30 cellular contexts compared by ENCODE assay signal in the genomic region with DNA sequence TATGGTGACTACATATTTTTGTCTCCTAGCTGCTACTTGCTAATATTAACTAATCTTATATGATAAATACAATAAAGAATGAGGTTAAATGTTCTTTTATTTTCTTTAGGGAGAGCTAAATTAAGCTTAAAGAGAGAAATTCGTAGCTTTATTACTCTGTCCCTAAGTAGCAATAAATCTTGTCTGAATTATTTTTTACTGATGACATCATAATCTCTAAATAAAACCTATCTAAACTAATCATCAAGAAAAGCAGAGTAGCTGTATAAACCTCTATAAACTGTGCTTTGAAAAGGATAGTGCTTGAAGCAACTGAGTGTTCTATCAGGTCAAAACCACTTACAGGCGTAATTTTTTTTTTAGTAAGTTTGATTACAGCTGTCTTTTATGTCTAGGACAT.
"Had no signal": no experiment of that assay in that cellular context is flagged by ENCODE, and none has a peak within 500 bp of the region (broad histone marks: within the 10 kb centered on the region; RNA-seq: fewer than 3 reads in every experiment).

No MANE protein-coding gene starts in this region.

- DNase-seq: activated CD4-positive, alpha-beta memory T cell treated with anti-CD3 and anti-CD28 coated beads for 36 hours; activated CD4-positive, alpha-beta T cell treated with anti-CD3 and anti-CD28 coated beads for 36 hours; activated CD4-positive, alpha-beta T cell treated with anti-CD3 and anti-CD28 coated beads, Interleukin-2, amount 10 ng/mL, durations not matched to agents 24 days and 14 days; activated CD4-positive, CD25-positive, alpha-beta regulatory T cell; activated CD4-positive, CD25-positive, alpha-beta regulatory T cell treated with anti-CD3 and anti-CD28 coated beads, Interleukin-2, amount 50 U/mL, for 72 hours; activated CD8-positive, alpha-beta memory T cell treated with anti-CD3 and anti-CD28 coated beads, Interleukin-2, amount 10 ng/mL, durations not matched to agents 7 days and 5 days; activated CD8-positive, alpha-beta memory T cell treated with anti-CD3 and anti-CD28 coated beads, Interleukin-2, amount 50 U/mL, for 4 hours; activated CD8-positive, alpha-beta T cell treated with anti-CD3 and anti-CD28 coated beads, Interleukin-2, amount 10 ng/mL, durations not matched to agents 7 days and 5 days; activated effector memory CD4-positive, alpha-beta T cell treated with anti-CD3 and anti-CD28 coated beads, Interleukin-2, amount 50 U/mL, for 16 hours; activated naive CD4-positive, alpha-beta T cell treated with anti-CD3 and anti-CD28 coated beads for 36 hours; activated naive CD8-positive, alpha-beta T cell treated with anti-CD3 and anti-CD28 coated beads for 36 hours; activated naive CD8-positive, alpha-beta T cell treated with anti-CD3 and anti-CD28 coated beads, Interleukin-2, amount 50 U/mL, for 24 hours; activated T-cell treated with anti-CD3 and anti-CD28 coated beads, Interleukin-2, amount 50 U/mL, for 1 hour; activated T-cell treated with anti-CD3 and anti-CD28 coated beads, Interleukin-2, amount 50 U/mL, for 48 hours; adrenal gland; amygdala; aorta; body of pancreas; caudate nucleus; cortex of kidney; dermis blood vessel endothelial cell; effector CD4-positive, alpha-beta T cell; effector memory CD8-positive, alpha-beta T cell; erythroblast; foreskin keratinocyte; gastrocnemius medialis; glutamatergic neuron; heart left ventricle; T-helper 2 cell had no signal

- ATAC-seq: activated CD4-positive, alpha-beta T cell treated with anti-CD3 and anti-CD28 coated beads for 36 hours; activated CD8-positive, alpha-beta memory T cell treated with anti-CD3 and anti-CD28 coated beads, Interleukin-2, amount 10 ng/mL, durations not matched to agents 7 days and 5 days; activated CD8-positive, alpha-beta T cell treated with anti-CD3 and anti-CD28 coated beads, Interleukin-2, amount 10 ng/mL, durations not matched to agents 7 days and 5 days; activated naive CD8-positive, alpha-beta T cell treated with anti-CD3 and anti-CD28 coated beads, Interleukin-2, amount 50 U/mL, for 24 hours; body of pancreas; effector memory CD8-positive, alpha-beta T cell; foreskin keratinocyte; gastrocnemius medialis; heart left ventricle had no signal

- H3K9me3 ChIP-seq: body of pancreas, esophagus muscularis mucosa had no signal

- H3K4me3 ChIP-seq: adrenal gland, body of pancreas, esophagus muscularis mucosa, gastrocnemius medialis, heart left ventricle had no signal

- H3K36me3 ChIP-seq: adrenal gland had no signal

- H3K4me1 ChIP-seq: adrenal gland, body of pancreas, esophagus muscularis mucosa, foreskin keratinocyte, gastrocnemius medialis had no signal

- H3K27me3 ChIP-seq: adrenal gland, body of pancreas, esophagus muscularis mucosa, foreskin keratinocyte, gastrocnemius medialis, heart left ventricle had no signal

- H3K27ac ChIP-seq: adrenal gland, body of pancreas, esophagus muscularis mucosa, foreskin keratinocyte, gastrocnemius medialis, heart left ventricle had no signal
